Comparison of ENCODE assay signal across 14 cellular contexts in genomic region chr10:103727546-103727963, GRCh38.
DNase-seq lines count a peak whose midpoint lies in the region; ATAC-seq and TF ChIP-seq lines count a peak whose summit lies in the region.
"Had no signal": no experiment of that assay in that cellular context is flagged by ENCODE, and none has a peak within 500 bp of the region (broad histone marks: within the 10 kb centered on the region; RNA-seq: fewer than 3 reads in every experiment).

No MANE protein-coding gene starts in this region.

- no TSS peak for BruUV-seq in mammary epithelial cell (replicated peaks; lab: Mats Ljungman, UMichigan)

- H3K9me3 ChIP-seq in breast epithelium (no peaks in the 10 kb centered on the region), mammary epithelial cell (replicated peaks; ENCODE audit: insufficient read depth, low read length) (no peaks in the 10 kb centered on the region), vagina (no peaks in the 10 kb centered on the region)
- H3K9me3 ChIP-seq: adrenal gland, ovary, stomach had no signal

- intact Hi-C loops in breast epithelium (cut with DNase I; ENCODE audit: low total_unique reads) (no loop called here), mammary epithelial cell (cut with micrococcal nuclease) (no loop called here), head of caudate nucleus (cut with DNase I) (no loop called here), vagina (cut with DNase I) (loop anchor here (10.0 kb wide), 1 partner anchor 267 kb away; no protein-coding TSS in a partner anchor)

- H3K4me3 ChIP-seq in breast epithelium (peak overlapping the region in 1 of 3 donors; percentile 8), mammary epithelial cell (replicated peaks in 1 of 3; ENCODE audit: insufficient read depth in 1 of 3, low read depth in 2 of 3, low read length in 3 of 3) (no peak overlapping the region), vagina (no peak overlapping the region)
- H3K4me3 ChIP-seq: adrenal gland, ovary, stomach had no signal

- no peaks in the 10 kb centered on the region for H4K20me1 ChIP-seq in mammary epithelial cell (ENCODE audit: insufficient read depth, low read length)

- no peak for ATAC-seq in HG03342 (IDR thresholded peaks at IDR 0.05; ENCODE audit: unreplicated experiment)
- no peak for ATAC-seq in GM19467 (IDR thresholded peaks at IDR 0.05; ENCODE audit: unreplicated experiment)
- ATAC-seq: activated CD8-positive, alpha-beta T cell treated with anti-CD3 and anti-CD28 coated beads for 36 hours had no signal

- no peaks in the 10 kb centered on the region for H3K27me3 ChIP-seq in breast epithelium
- H3K27me3 ChIP-seq in mammary epithelial cell (ENCODE audit: insufficient read depth, low read length) = no peaks in the 10 kb centered on the region
- H3K27me3 ChIP-seq in vagina = no peaks in the 10 kb centered on the region
- H3K27me3 ChIP-seq: adrenal gland, ovary, stomach had no signal

- no peak overlapping the region for H3K9ac ChIP-seq in mammary epithelial cell (ENCODE audit: insufficient read depth, low read length)

- TF ChIP-seq POLR2A in breast epithelium (IDR thresholded peaks at IDR 0.05) (no peak), vagina (IDR thresholded peaks at IDR 0.05) (no peak)

- peaks cover 79% of the 10 kb centered on the region for H3K79me2 ChIP-seq in mammary epithelial cell (ENCODE audit: insufficient read depth, low read length)

- H3K36me3 ChIP-seq in breast epithelium (no peaks in the 10 kb centered on the region), mammary epithelial cell (ENCODE audit: insufficient read depth, low read length) (peaks cover 33% of the 10 kb centered on the region), vagina (peaks cover 0 to 16% of the 10 kb centered on the region in 2 donors)
- H3K36me3 ChIP-seq: adrenal gland, ovary had no signal

- 57% methylated on average over 2 of the region's 14 CpGs for WGBS in mammary epithelial cell (ENCODE audit: low coverage, missing lambda C conversion rate)

- H3K4me1 ChIP-seq in breast epithelium = no peaks in the 10 kb centered on the region
- peaks cover 9% of the 10 kb centered on the region for H3K4me1 ChIP-seq in mammary epithelial cell (ENCODE audit: insufficient read depth, low read length)
- H3K4me1 ChIP-seq in vagina = peaks cover 27% of the 10 kb centered on the region
- H3K4me1 ChIP-seq: adrenal gland had no signal

- in situ Hi-C loops in mammary epithelial cell (cut with MboI; ENCODE audit: low sequenced_read_pairs in 2 of 2) = no loop called here

- CTCF ChIA-PET in mammary epithelial cell (lab: Charles Lee; ENCODE audit: low non-redundant PET) = no interaction called here

- H3K27ac ChIP-seq in breast epithelium (peak overlapping the region; percentile 10 to 32), mammary epithelial cell (ENCODE audit: insufficient read depth, low read depth, low read length) (no peak overlapping the region), vagina (peak overlapping the region; percentile 4)
- H3K27ac ChIP-seq: adrenal gland, ovary, VCaP had no signal

- no peak for TF ChIP-seq CTCF in breast epithelium (IDR thresholded peaks at IDR 0.05)
- TF ChIP-seq CTCF in mammary epithelial cell (conservative IDR thresholded peaks at IDR 0.05 in 1 of 2, IDR thresholded peaks at IDR 0.05 in 1 of 2; ENCODE audit: extremely low read depth in 1 of 2, insufficient read depth in 1 of 2, low read depth in 1 of 2, low read length in 2 of 2) = no peak
- no peak for TF ChIP-seq CTCF in vagina (IDR thresholded peaks at IDR 0.05)

- H3K4me2 ChIP-seq in mammary epithelial cell (ENCODE audit: insufficient read depth, low read depth, low read length) = no peak overlapping the region

- H2AFZ ChIP-seq in mammary epithelial cell (ENCODE audit: low read depth, low read length) = no peak overlapping the region

- dilution Hi-C loops in mammary epithelial cell (cut with HindIII; ENCODE audit: low sequenced_read_pairs) = loop anchor here (25.0 kb wide), 1 partner anchor 135 kb away; the partner anchor contains the start of gene SH3PXD2A

- no peak for DNase-seq in breast epithelium (ENCODE audit: low spot score in 2 of 2)
- no peak for DNase-seq in mammary epithelial cell
- peak; percentile 43 to 91 (median 72) for DNase-seq in head of caudate nucleus
- peak; percentile 56 for DNase-seq in middle frontal gyrus (ENCODE audit: extremely low spot score, low spot score)
- no peak for DNase-seq in vagina (ENCODE audit: extremely low spot score in 2 of 2)
- DNase-seq in DMS153 treated with DMSO at 0.1 percent for 48 hours (lab: John Stamatoyannopoulos, UW; ENCODE audit: unreplicated experiment) = no peak
- DNase-seq: activated CD8-positive, alpha-beta T cell treated with anti-CD3 and anti-CD28 coated beads for 36 hours; adrenal gland; NCI-H146; stomach had no signal

Comparison
In these comparisons a context has a peak if more than half of its experiments do, and no peak if none do; other contexts are left out.
1. DNase-seq: peak in head of caudate nucleus (42 of 42) and middle frontal gyrus (single experiment); none in breast epithelium (0 of 2), mammary epithelial cell (single experiment), vagina (0 of 2) and DMS153 treated with DMSO at 0.1 percent for 48 hours (single experiment).